In the genomic region with DNA sequence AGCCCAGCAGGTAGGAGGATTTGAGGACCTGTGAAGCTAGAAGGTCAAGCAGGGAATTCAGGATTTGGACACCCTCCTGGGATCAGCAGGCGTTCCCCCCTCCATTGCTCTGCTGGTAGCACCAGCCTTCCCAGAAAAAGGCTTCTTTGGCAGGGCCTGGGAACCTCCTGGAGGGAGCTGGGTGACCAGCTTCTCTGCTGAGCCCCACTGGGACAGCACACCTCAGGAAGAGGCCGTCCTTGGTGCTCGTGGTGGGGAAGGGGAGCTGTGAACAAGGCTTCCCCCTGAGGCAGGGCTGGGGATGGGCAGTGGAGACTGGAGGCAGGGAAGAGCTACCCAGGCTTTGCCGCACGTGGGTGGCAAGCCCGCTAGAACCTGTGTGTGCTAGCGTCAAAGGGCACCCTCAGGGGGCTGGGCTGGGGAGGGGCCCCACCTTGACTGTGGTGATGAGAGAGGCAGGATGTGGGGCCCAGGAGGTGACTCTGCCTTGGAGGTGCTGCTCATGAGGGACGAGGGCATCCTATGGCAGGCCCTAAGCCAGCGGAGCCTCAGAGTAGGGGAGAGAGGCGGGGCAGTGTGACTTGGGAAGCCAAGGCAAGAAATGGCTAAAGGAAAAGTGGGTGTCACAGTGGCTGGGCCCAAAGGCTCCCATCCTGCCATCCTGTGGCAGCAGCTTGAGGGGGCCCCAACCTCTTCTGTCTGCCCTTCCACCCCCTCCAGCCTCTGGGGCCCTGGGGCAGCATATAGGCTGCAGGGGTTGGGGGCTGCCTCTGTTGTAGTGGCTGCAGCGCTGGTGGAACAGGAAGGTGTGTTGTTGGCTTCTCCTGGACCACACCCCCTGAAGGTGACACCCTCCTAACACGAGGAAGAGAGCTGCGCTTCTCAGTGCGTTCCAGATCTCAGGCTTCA, we compare ENCODE assay signal across 10 cellular contexts. TPM values are rescaled to one million over a fixed set of nuclear protein-coding genes. Genes with fewer than 3 reads are reported as not detected.
DNase-seq lines count a peak whose midpoint lies in the region; ATAC-seq and TF ChIP-seq lines count a peak whose summit lies in the region.
"Had no signal": no experiment of that assay in that cellular context is flagged by ENCODE, and none has a peak within 500 bp of the region (broad histone marks: within the 10 kb centered on the region; RNA-seq: fewer than 3 reads in every experiment).

No MANE protein-coding gene starts in this region.

- peaks cover 58% of the 10 kb centered on the region for H3K36me3 Mint-ChIP-seq in CD4-positive, alpha-beta T cell (ENCODE audit: low read depth)
- H3K36me3 Mint-ChIP-seq in chondrocyte (ENCODE audit: low read depth): peaks cover 1% of the 10 kb centered on the region

- no peaks in the 10 kb centered on the region for H3K27me3 Mint-ChIP-seq in CD4-positive, alpha-beta T cell
- no peaks in the 10 kb centered on the region for H3K27me3 Mint-ChIP-seq in chondrocyte (ENCODE audit: low read depth)

- no peak for TF ChIP-seq CTCF in CD4-positive, alpha-beta T cell (IDR thresholded peaks at IDR 0.05)
- TF ChIP-seq CTCF in chondrocyte (IDR thresholded peaks at IDR 0.05): no peak

- CTCF ChIA-PET in CD4-positive, alpha-beta T cell (lab: Charles Lee): interaction anchor here (1.1 to 1.7 kb wide), 4 partner anchors 11 to 142 kb away, joined by 3 to 7 read pairs (median 4); no protein-coding TSS in a partner anchor

- peak overlapping the region; percentile 90 for H3K27ac Mint-ChIP-seq in CD4-positive, alpha-beta T cell
- no peak overlapping the region for H3K27ac Mint-ChIP-seq in chondrocyte (ENCODE audit: unreplicated experiment)

- H3K27me3 ChIP-seq in CD4-positive, alpha-beta T cell (ENCODE audit: control insufficient read depth, insufficient read depth, low read length): no peaks in the 10 kb centered on the region

- no peaks in the 10 kb centered on the region for H3K9me3 ChIP-seq in CD4-positive, alpha-beta T cell (ENCODE audit: control insufficient read depth, low read length)

- H3K4me3 Mint-ChIP-seq in CD4-positive, alpha-beta T cell: peak overlapping the region; percentile 90
- no peak overlapping the region for H3K4me3 Mint-ChIP-seq in chondrocyte (ENCODE audit: unreplicated experiment)

- POLR2A ChIA-PET in CD4-positive, alpha-beta T cell (lab: Charles Lee): interaction anchor here (0.7 to 25.4 kb wide), 16 partner anchors 8 to 142 kb away, joined by 3 to 566 read pairs (median 4); a partner anchor contains a TSS

- peaks cover 100% of the 10 kb centered on the region for H3K4me1 Mint-ChIP-seq in CD4-positive, alpha-beta T cell (ENCODE audit: low read depth)
- H3K4me1 Mint-ChIP-seq in chondrocyte (ENCODE audit: low read depth): peaks cover 42% of the 10 kb centered on the region

- H3K9me3 Mint-ChIP-seq in CD4-positive, alpha-beta T cell: no peaks in the 10 kb centered on the region
- no peaks in the 10 kb centered on the region for H3K9me3 Mint-ChIP-seq in chondrocyte (ENCODE audit: low read depth)

- peak overlapping the region; percentile 86 for H3K27ac ChIP-seq in CD4-positive, alpha-beta T cell (ENCODE audit: low read depth, low read length)

- ATAC-seq in CD4-positive, alpha-beta T cell (ENCODE audit: poor library complexity): peak; percentile 93
- ATAC-seq in HG03095 (IDR thresholded peaks at IDR 0.05; ENCODE audit: unreplicated experiment): no peak
- ATAC-seq in HG02970 (IDR thresholded peaks at IDR 0.05; ENCODE audit: low FRiP score, unreplicated experiment): no peak

- intact Hi-C loops in CD4-positive, alpha-beta T cell (cut with DNase I, micrococcal nuclease): loop anchor here (2.0 to 5.0 kb wide), 4 partner anchors 13 to 140 kb away; no protein-coding TSS in a partner anchor

- peak; percentile 64 to 88 (median 81) for DNase-seq in CD4-positive, alpha-beta T cell
- DNase-seq in activated CD4-positive, alpha-beta T cell treated with anti-CD3 and anti-CD28 coated beads for 1 hour: peak; percentile 55
- peak; percentile 70 for DNase-seq in activated naive CD8-positive, alpha-beta T cell treated with anti-CD3 and anti-CD28 coated beads, Interleukin-2, amount 50 U/mL, for 16 hours (ENCODE audit: low read depth, low spot score)
- DNase-seq in stimulated activated CD4-positive, alpha-beta T cell treated with anti-CD3 and anti-CD28 coated beads, Interleukin-15, amount 100 ng/mL, for 48 hours (ENCODE audit: low read depth in 2 of 2): peak; percentile 76 to 79
- DNase-seq in chondrocyte (ENCODE audit: low spot score) (no peak), NCI-H82 (lab: John Stamatoyannopoulos, UW) (no peak)
- DNase-seq: midbrain, SHP77 had no signal

RNA-seq across cellular contexts. Expression of a gene that starts 20.7 kb away (rescaled TPM):
- 100 to 1,000 TPM; 284 to 308 TPM for total RNA-seq in CD4-positive, alpha-beta T cell
- total RNA-seq in chondrocyte: 54.2 to 59.1 TPM (median 58.4 TPM) in 3 replicates

Comparison
In these comparisons a context has a peak if more than half of its experiments do, and no peak if none do; other contexts are left out.
1. DNase-seq: peak in CD4-positive, alpha-beta T cell (10 of 10), activated CD4-positive, alpha-beta T cell treated with anti-CD3 and anti-CD28 coated beads for 1 hour (single experiment), activated naive CD8-positive, alpha-beta T cell treated with anti-CD3 and anti-CD28 coated beads, Interleukin-2, amount 50 U/mL, for 16 hours (single experiment) and stimulated activated CD4-positive, alpha-beta T cell treated with anti-CD3 and anti-CD28 coated beads, Interleukin-15, amount 100 ng/mL, for 48 hours (2 of 2); none in chondrocyte (single experiment) and NCI-H82 (single experiment).